25 cellular contexts compared by ENCODE assay signal in genomic region chr6:73604020-73604419, GRCh38.
"Had no signal": no experiment of that assay in that cellular context is flagged by ENCODE, and none has a peak within 500 bp of the region (broad histone marks: within the 10 kb centered on the region; RNA-seq: fewer than 3 reads in every experiment).

No MANE protein-coding gene starts in this region.

- H3K27me3 Mint-ChIP-seq: activated naive CD4-positive, alpha-beta T cell treated with anti-CD3 and anti-CD28 coated beads, Interleukin-2, amount 50 U/mL, for 24 hours; naive B cell; progenitor cell of endocrine pancreas had no signal

- ATAC-seq: foreskin keratinocyte, upper lobe of right lung had no signal

- H3K9me3 Mint-ChIP-seq: activated naive CD4-positive, alpha-beta T cell treated with anti-CD3 and anti-CD28 coated beads, Interleukin-2, amount 50 U/mL, for 24 hours; activated T-helper 2 cell treated with anti-CD3 and anti-CD28 coated beads, Interferon-gamma antibody, Interleukin-2, Interleukin-4, amounts not matched to agents 10 μg/mL and 5 μg/mL and 100 μg/mL, durations not matched to agents 14 hours and 24 hours and 36 hours; naive B cell had no signal

- H3K4me3 Mint-ChIP-seq: activated naive CD4-positive, alpha-beta T cell treated with anti-CD3 and anti-CD28 coated beads, Interleukin-2, amount 50 U/mL, for 24 hours; naive B cell; nephron progenitor cell had no signal

- H3K27ac Mint-ChIP-seq: activated naive CD4-positive, alpha-beta T cell treated with anti-CD3 and anti-CD28 coated beads, Interleukin-2, amount 50 U/mL, for 24 hours; activated T-helper 2 cell treated with anti-CD3 and anti-CD28 coated beads, Interferon-gamma antibody, Interleukin-2, Interleukin-4, amounts not matched to agents 10 μg/mL and 5 μg/mL and 100 μg/mL, durations not matched to agents 14 hours and 24 hours and 36 hours; nephron progenitor cell had no signal

- H3K4me1 Mint-ChIP-seq: activated naive CD4-positive, alpha-beta T cell treated with anti-CD3 and anti-CD28 coated beads, Interleukin-2, amount 50 U/mL, for 24 hours; naive B cell had no signal

- H3K4me1 ChIP-seq: foreskin keratinocyte, suprapubic skin, tibial artery, upper lobe of right lung had no signal

- H3K27ac ChIP-seq: esophagus muscularis mucosa, foreskin keratinocyte, neutrophil, suprapubic skin, tibial artery, upper lobe of right lung had no signal

- FAIRE-seq: bronchial epithelial cell, colon had no signal

- DNase-seq: activated CD4-positive, alpha-beta T cell treated with anti-CD3 and anti-CD28 coated beads, Interleukin-2, amount 50 U/mL, for 1 hour; activated CD4-positive, CD25-positive, alpha-beta regulatory T cell treated with anti-CD3 and anti-CD28 coated beads, Interleukin-2, amount 50 U/mL, for 72 hours; activated T-cell treated with anti-CD3 and anti-CD28 coated beads, Interleukin-2, amount 50 U/mL, for 1 hour; dermis blood vessel endothelial cell; effector CD4-positive, alpha-beta T cell; foreskin keratinocyte; kidney glomerular epithelial cell; mammary epithelial cell; naive B cell; nephron progenitor cell; retina; stimulated activated CD4-positive, alpha-beta T cell treated with anti-CD3 and anti-CD28 coated beads, Interleukin-15, amount 100 ng/mL, for 24 hours; stimulated activated CD4-positive, alpha-beta T cell treated with anti-CD3 and anti-CD28 coated beads, Interleukin-2, amount 100 ng/mL, for 24 hours; stimulated activated naive CD4-positive, alpha-beta T cell; T-helper 2 cell; tibial artery had no signal

- H3K27me3 ChIP-seq: esophagus muscularis mucosa, foreskin keratinocyte, neutrophil, suprapubic skin, tibial artery, upper lobe of right lung had no signal

- H3K4me3 ChIP-seq: esophagus muscularis mucosa, suprapubic skin, tibial artery, upper lobe of right lung had no signal

- H3K9me3 ChIP-seq: esophagus muscularis mucosa, neutrophil, suprapubic skin, tibial artery, upper lobe of right lung had no signal
